Comparison of ENCODE assay signal across 8 cellular contexts in genomic region chr6:31971993-31972708, GRCh38. TPM values are rescaled to one million over a fixed set of nuclear protein-coding genes. Genes with fewer than 3 reads are reported as not detected.
DNase-seq lines count a peak whose midpoint lies in the region; ATAC-seq and TF ChIP-seq lines count a peak whose summit lies in the region.

Gene DXO (minus strand): TSS chr6:31972138. CDS start chr6:31971675, 463 bp downstream.

- TF ChIP-seq POLR2A in right lobe of liver (IDR thresholded peaks at IDR 0.05): peak; percentile 51

- H3K9me3 ChIP-seq in right lobe of liver: no peaks in the 10 kb centered on the region

- peaks cover 0 to 7% (median 0%) of the 10 kb centered on the region in 7 donors for H3K9me3 Mint-ChIP-seq in CD14-positive monocyte
- H3K9me3 Mint-ChIP-seq in activated CD4-positive, alpha-beta memory T cell treated with anti-CD3 and anti-CD28 coated beads for 36 hours: no peaks in the 10 kb centered on the region

- H3K4me3 ChIP-seq in dorsolateral prefrontal cortex (peak within 1 kb of the TSS; percentile 62 to 100 (median 90)), right lobe of liver (peak within 1 kb of the TSS; percentile 56 to 88 (median 78))

- intact Hi-C loops in CD14-positive monocyte (cut with micrococcal nuclease) (loop anchor here in 1 of 2 donors (1.0 kb wide), 1 partner anchor 13 kb away; the partner anchor contains the start of gene SKIC2), dorsolateral prefrontal cortex (cut with DNase I) (loop anchor here (1.0 kb wide), 1 partner anchor 13 kb away; the partner anchor contains the start of gene SKIC2 (in 2 of the 2)), right lobe of liver (cut with DNase I) (no loop called here)
- intact Hi-C loops in activated CD4-positive, alpha-beta memory T cell treated with anti-CD3 and anti-CD28 coated beads for 36 hours (cut with micrococcal nuclease): loop anchor here (1.0 to 10.0 kb wide), 4 partner anchors 13 to 1003 kb away; partner anchors contain the start of genes AGPAT1, CLIC1, RNF5 and SKIC2

- H3K27ac Mint-ChIP-seq in CD14-positive monocyte: peak within 1 kb of the TSS; percentile 99 to 100 (median 100)
- peak within 1 kb of the TSS; percentile 100 for H3K27ac Mint-ChIP-seq in activated CD4-positive, alpha-beta memory T cell treated with anti-CD3 and anti-CD28 coated beads for 36 hours

- peaks cover 29% of the 10 kb centered on the region for H3K4me1 Mint-ChIP-seq in CD14-positive monocyte
- peaks cover 39% of the 10 kb centered on the region for H3K4me1 Mint-ChIP-seq in activated CD4-positive, alpha-beta memory T cell treated with anti-CD3 and anti-CD28 coated beads for 36 hours (ENCODE audit: low read depth)

- DNase-seq in CD14-positive monocyte (ENCODE audit: low spot score): peak; percentile 99
- peak; percentile 99 for DNase-seq in NCI-H82 (lab: John Stamatoyannopoulos, UW)
- DNase-seq in activated CD4-positive, alpha-beta memory T cell treated with anti-CD3 and anti-CD28 coated beads for 36 hours: peak; percentile 99
- DNase-seq in dorsolateral prefrontal cortex: peak; percentile 91 to 98 (median 95)
- peak; percentile 93 to 96 (median 95) for DNase-seq in right lobe of liver
- peak; percentile 92 to 99 for DNase-seq in stimulated activated CD4-positive, alpha-beta T cell treated with anti-CD3 and anti-CD28 coated beads, Interleukin-4, amount 100 ng/mL, for 4 hours

- 0% methylated on average over 21 of the region's 62 CpGs for WGBS in right lobe of liver (ENCODE audit: insufficient coverage, low coverage, low lambda C conversion rate, missing lambda C conversion rate)

- H3K27me3 Mint-ChIP-seq in CD14-positive monocyte (ENCODE audit: low read depth in 3 of 3): peaks cover 0 to 2% (median 0%) of the 10 kb centered on the region in 3 donors
- no peaks in the 10 kb centered on the region for H3K27me3 Mint-ChIP-seq in activated CD4-positive, alpha-beta memory T cell treated with anti-CD3 and anti-CD28 coated beads for 36 hours

- ATAC-seq in GM19397 (IDR thresholded peaks at IDR 0.05; ENCODE audit: unreplicated experiment) (peak; percentile 83), HG03571 (IDR thresholded peaks at IDR 0.05; ENCODE audit: unreplicated experiment) (peak; percentile 71), right lobe of liver (peak; percentile 73 to 91 (median 88))

- CTCF ChIA-PET in activated CD4-positive, alpha-beta memory T cell treated with anti-CD3 and anti-CD28 coated beads for 36 hours (lab: Charles Lee): interaction anchor here (0.9 to 1.8 kb wide), 3 partner anchors 13 to 20 kb away, joined by 3 to 7 read pairs (median 3); partner anchors contain the start of genes NELFE and SKIC2

- peak within 1 kb of the TSS; percentile 92 to 96 for H3K4me3 Mint-ChIP-seq in CD14-positive monocyte
- peak within 1 kb of the TSS; percentile 95 for H3K4me3 Mint-ChIP-seq in activated CD4-positive, alpha-beta memory T cell treated with anti-CD3 and anti-CD28 coated beads for 36 hours

- H3K27me3 ChIP-seq in dorsolateral prefrontal cortex (no peaks in the 10 kb centered on the region), right lobe of liver (no peaks in the 10 kb centered on the region)

- peaks cover 34 to 53% of the 10 kb centered on the region in 2 donors for H3K36me3 Mint-ChIP-seq in CD14-positive monocyte
- peaks cover 28% of the 10 kb centered on the region for H3K36me3 Mint-ChIP-seq in activated CD4-positive, alpha-beta memory T cell treated with anti-CD3 and anti-CD28 coated beads for 36 hours

- H3K27ac ChIP-seq in dorsolateral prefrontal cortex (peak within 1 kb of the TSS; percentile 80 to 100 (median 97)), right lobe of liver (peak within 1 kb of the TSS; percentile 88 to 94 (median 90))

- peaks cover 0 to 23% (median 7%) of the 10 kb centered on the region in 4 donors for H3K4me1 ChIP-seq in right lobe of liver

- TF ChIP-seq CTCF in CD14-positive monocyte (IDR thresholded peaks at IDR 0.05) (no peak), dorsolateral prefrontal cortex (IDR thresholded peaks at IDR 0.05 in 54 of 56, conservative IDR thresholded peaks at IDR 0.05 in 2 of 56; ENCODE audit: low read depth in 1 of 56, partially characterized antibody in 56 of 56) (peak in 7 of 56 donors; percentile 6 to 26 (median 18)), right lobe of liver (IDR thresholded peaks at IDR 0.05) (no peak)

- peaks cover 0 to 26% (median 7%) of the 10 kb centered on the region in 4 donors for H3K36me3 ChIP-seq in right lobe of liver

- POLR2A ChIA-PET in activated CD4-positive, alpha-beta memory T cell treated with anti-CD3 and anti-CD28 coated beads for 36 hours (lab: Charles Lee): interaction anchor here (0.7 to 4.2 kb wide), 12 partner anchors 9 to 1327 kb away, joined by 3 to 39 read pairs (median 3); partner anchors contain the start of genes ATF6B, DDX39B, EHMT2 and HSPA1B

RNA-seq across cellular contexts. Expression of gene DXO, which starts in this region (rescaled TPM):
- polyA plus RNA-seq in CD14-positive monocyte: 10 to 100 TPM in 1 of 2 donors, 1 to 10 TPM in 1; 5.5 to 10.4 TPM
- total RNA-seq in activated CD4-positive, alpha-beta memory T cell treated with anti-CD3 and anti-CD28 coated beads for 36 hours: 10 to 100 TPM; 10.8 to 12.3 TPM
- 10 to 100 TPM; 15.3 to 38.3 (median 23.5) TPM for total RNA-seq in dorsolateral prefrontal cortex
- 10 to 100 TPM in 5 of 6 experiments, 1 to 10 TPM in 1; 9.8 to 14.6 (median 12.1) TPM for total RNA-seq in right lobe of liver

Comparison
In these comparisons a context has a peak if more than half of its experiments do, and no peak if none do; other contexts are left out.
1. Peak in every context shown above with its lines: DNase-seq, ATAC-seq, H3K4me3 ChIP-seq and H3K27ac ChIP-seq.
2. intact Hi-C loops: an anchor here in activated CD4-positive, alpha-beta memory T cell treated with anti-CD3 and anti-CD28 coated beads for 36 hours (1.0 to 10.0 kb wide) and dorsolateral prefrontal cortex (1.0 kb wide); none called in right lobe of liver.